1 cellular context compared by ENCODE assay signal in genomic region chr10:101453791-101454718, GRCh38.
TF ChIP-seq lines count a peak whose summit lies in the region.

No MANE protein-coding gene starts in this region.

TF ChIP-seq in K562, 482 proteins besides CTCF, POLR2A, EP300 and RAD21 (continued from another document and continues in another):
- TF ChIP-seq RNF219 (CRISPR knock-in tag; IDR thresholded peaks at IDR 0.05) (no peak), ZNF324 (CRISPR knock-in tag; IDR thresholded peaks at IDR 0.05) (no peak), RBM34 (IDR thresholded peaks at IDR 0.05; ENCODE audit: borderline replicate concordance, insufficient read depth, low read length) (no peak), MYBL2 (IDR thresholded peaks at IDR 0.05; ENCODE audit: low read depth) (no peak; the same call in 1 of the 2 replicates), MYBL2 (CRISPR knock-in tag; IDR thresholded peaks at IDR 0.05; ENCODE audit: borderline replicate concordance) (no peak), THAP7 (CRISPR knock-in tag; IDR thresholded peaks at IDR 0.05) (no peak), MYNN (IDR thresholded peaks at IDR 0.05) (no peak), MYNN (CRISPR knock-in tag; IDR thresholded peaks at IDR 0.05) (no peak), HDAC1 (IDR thresholded peaks at IDR 0.05) (0 out of 4 replicates have a peak, but pooled peaks of 1 of the 2 experiments have one; percentile 6), MXD1 (CRISPR knock-in tag; IDR thresholded peaks at IDR 0.05; ENCODE audit: borderline replicate concordance, poor library complexity, severe bottlenecking) (no peak), STAG1 (CRISPR knock-in tag; IDR thresholded peaks at IDR 0.05; ENCODE audit: borderline replicate concordance) (no peak), SMAD4 (CRISPR knock-in tag; conservative IDR thresholded peaks at IDR 0.05) (peak; percentile 57; the same call in 1 of the 2 replicates), MNT (conservative IDR thresholded peaks at IDR 0.05) (no peak), ESRRA (IDR thresholded peaks at IDR 0.05; ENCODE audit: borderline replicate concordance, low read depth) (peak; percentile 72; the same call in 1 of the 2 replicates), DPF2 (IDR thresholded peaks at IDR 0.05) (peak; percentile 60; the same call in 1 of the 2 replicates), CHD4 (IDR thresholded peaks at IDR 0.05; ENCODE audit: insufficient read depth, insufficient replicate concordance, low read depth, low read length, poor library complexity, severe bottlenecking) (no peak), RFX7 (CRISPR knock-in tag; IDR thresholded peaks at IDR 0.05) (no peak), THRA (IDR thresholded peaks at IDR 0.05) (no peak), SRF (CRISPR knock-in tag; IDR thresholded peaks at IDR 0.05) (no peak), CEBPG (CRISPR knock-in tag; IDR thresholded peaks at IDR 0.05) (no peak), CEBPG (tag; conservative IDR thresholded peaks at IDR 0.05 in 1 of 2, IDR thresholded peaks at IDR 0.05 in 1 of 2) (0 out of 4 replicates have a peak, but pooled peaks of 1 of the 2 experiments have one; percentile 43), LEF1 (IDR thresholded peaks at IDR 0.05) (0 out of 2 replicates have a peak, but pooled peaks have one; percentile 28), TAF7 (tag; IDR thresholded peaks at IDR 0.05) (no peak), DEAF1 (CRISPR knock-in tag; IDR thresholded peaks at IDR 0.05) (no peak), ZNF766 (CRISPR knock-in tag; conservative IDR thresholded peaks at IDR 0.05) (peak; percentile 51), PTRF (tag; IDR thresholded peaks at IDR 0.05) (no peak), CUX1 (CRISPR knock-in tag; IDR thresholded peaks at IDR 0.05) (no peak), JUND (IDR thresholded peaks at IDR 0.05; ENCODE audit: borderline replicate concordance, low read depth, low read length) (no peak), JUND (tag; IDR thresholded peaks at IDR 0.05; ENCODE audit: borderline replicate concordance, low read depth, low read length) (peak; percentile 19; the same call in 1 of the 3 replicates), ZSCAN29 (IDR thresholded peaks at IDR 0.05) (no peak), CBFA2T2 (conservative IDR thresholded peaks at IDR 0.05) (no peak), ARID3B (CRISPR knock-in tag; IDR thresholded peaks at IDR 0.05; ENCODE audit: borderline replicate concordance) (no peak), ZBTB2 (IDR thresholded peaks at IDR 0.05) (no peak), ATF7 (IDR thresholded peaks at IDR 0.05) (peak; percentile 89), ZNF282 (CRISPR knock-in tag; IDR thresholded peaks at IDR 0.05) (no peak), CBFA2T3 (IDR thresholded peaks at IDR 0.05) (peak; percentile 31; the same call in 1 of the 2 replicates), ZNF197 (CRISPR knock-in tag; IDR thresholded peaks at IDR 0.05; ENCODE audit: low read depth) (no peak), PATZ1 (CRISPR knock-in tag; IDR thresholded peaks at IDR 0.05; ENCODE audit: borderline replicate concordance) (no peak), CXXC5 (CRISPR knock-in tag; IDR thresholded peaks at IDR 0.05) (peak; percentile 42; the same call in 1 of the 2 replicates), TAL1 (IDR thresholded peaks at IDR 0.05) (peak; percentile 54), NR0B1 (IDR thresholded peaks at IDR 0.05; ENCODE audit: partially characterized antibody) (no peak)
